24 cellular contexts compared by ENCODE assay signal in genomic region chr14:75531256-75531655, GRCh38. TPM values are rescaled to one million over a fixed set of nuclear protein-coding genes. Genes with fewer than 3 reads are reported as not detected.
DNase-seq lines count a peak whose midpoint lies in the region; ATAC-seq and TF ChIP-seq lines count a peak whose summit lies in the region.
"Had no signal": no experiment of that assay in that cellular context is flagged by ENCODE, and none has a peak within 500 bp of the region (broad histone marks: within the 10 kb centered on the region; RNA-seq: fewer than 3 reads in every experiment).

No MANE protein-coding gene starts in this region.

- H3K27ac ChIP-seq in ACC112 (ENCODE audit: low read depth, low read length) (peak overlapping the region; percentile 81), GM23248 (no peak overlapping the region)
- no peak overlapping the region for H3K27ac ChIP-seq in CD4-positive, alpha-beta T cell (ENCODE audit: low read depth, low read length)
- H3K27ac ChIP-seq: heart left ventricle, psoas muscle, spleen, suprapubic skin had no signal

- H4K20me1 ChIP-seq in GM23248 (ENCODE audit: insufficient read depth), result no peaks in the 10 kb centered on the region

- H3K79me2 ChIP-seq in ACC112 (ENCODE audit: control insufficient read depth, insufficient read depth, low read length, unreplicated experiment), result no peaks in the 10 kb centered on the region
- no peaks in the 10 kb centered on the region for H3K79me2 ChIP-seq in GM23248 (ENCODE audit: insufficient read depth)

- H3K27me3 ChIP-seq in ACC112 (ENCODE audit: insufficient read depth, low read length) (no peaks in the 10 kb centered on the region), GM23248 (replicated peaks; ENCODE audit: insufficient read depth) (no peaks in the 10 kb centered on the region)
- H3K27me3 ChIP-seq in CD4-positive, alpha-beta T cell (ENCODE audit: control insufficient read depth, insufficient read depth, low read length), result no peaks in the 10 kb centered on the region
- H3K27me3 ChIP-seq: heart left ventricle, spleen, suprapubic skin had no signal

- in situ Hi-C loops in GM23248 (cut with MboI), result no loop called here

- POLR2A ChIA-PET in CD4-positive, alpha-beta T cell (lab: Charles Lee), result interaction anchor here (1.1 to 1.3 kb wide), 2 partner anchors 9 to 11 kb away, joined by 3 to 6 read pairs; partner anchors contain the start of gene BATF
- POLR2A ChIA-PET in T-cell (lab: Charles Lee), result no interaction called here

- H3K9me3 Mint-ChIP-seq in CD4-positive, alpha-beta T cell, result no peaks in the 10 kb centered on the region
- H3K9me3 Mint-ChIP-seq in T-cell (no peaks in the 10 kb centered on the region), memory B cell (no peaks in the 10 kb centered on the region)
- H3K9me3 Mint-ChIP-seq: nephron had no signal

- peak overlapping the region; percentile 89 for H3K27ac Mint-ChIP-seq in CD4-positive, alpha-beta T cell
- H3K27ac Mint-ChIP-seq in T-cell, result peak overlapping the region; percentile 47 to 68
- H3K27ac Mint-ChIP-seq in memory B cell, result peak overlapping the region; percentile 36
- H3K27ac Mint-ChIP-seq: nephron had no signal

- no peak overlapping the region for H3K9ac ChIP-seq in GM23248
- H3K9ac ChIP-seq: SK-N-SH had no signal

- TF ChIP-seq CTCF in CD4-positive, alpha-beta T cell (IDR thresholded peaks at IDR 0.05), result no peak

- H3K4me2 ChIP-seq in GM23248 (ENCODE audit: unreplicated experiment), result no peak overlapping the region
- H3K4me2 ChIP-seq: SK-N-SH had no signal

- no peaks in the 10 kb centered on the region for H3K9me2 ChIP-seq in GM23248 (ENCODE audit: insufficient read depth)
- H3K9me2 ChIP-seq: SK-N-SH had no signal

- peaks cover 16% of the 10 kb centered on the region; the same call in 1 of the 2 replicates for H3F3A ChIP-seq in GM23248 (ENCODE audit: insufficient read depth)

- CTCF ChIA-PET in CD4-positive, alpha-beta T cell (lab: Charles Lee), result interaction anchor here (1.5 to 1.8 kb wide), 2 partner anchors 8 to 42 kb away, joined by 3 to 4 read pairs; no protein-coding TSS in a partner anchor
- CTCF ChIA-PET in T-cell (lab: Charles Lee), result interaction anchor here in 1 of 2 donors (0.9 to 1.4 kb wide), 2 partner anchors 12 to 35 kb away, joined by 3 to 5 read pairs; no protein-coding TSS in a partner anchor

- no peak overlapping the region; the same call in 1 of the 2 replicates for H3K4me3 ChIP-seq in ACC112 (ENCODE audit: low read depth, low read length)
- no peak overlapping the region for H3K4me3 ChIP-seq in GM23248
- H3K4me3 ChIP-seq: heart left ventricle, lung, psoas muscle, spleen, suprapubic skin had no signal

- no peak for ATAC-seq in CD4-positive, alpha-beta T cell (ENCODE audit: poor library complexity)
- ATAC-seq in T-cell (replicated peaks in 1 of 4), result no peak
- ATAC-seq in memory B cell (ENCODE audit: low read depth), result no peak
- ATAC-seq in SK-N-SH treated with all-trans-retinoic acid at 6 μM for 48 hours, result no peak
- ATAC-seq: heart left ventricle, psoas muscle had no signal

- H3K36me3 ChIP-seq in ACC112 (ENCODE audit: insufficient read depth, low read length) (no peaks in the 10 kb centered on the region), GM23248 (ENCODE audit: low read depth) (no peaks in the 10 kb centered on the region)
- H3K36me3 ChIP-seq: suprapubic skin had no signal

- peaks cover 88% of the 10 kb centered on the region for H3K36me3 Mint-ChIP-seq in CD4-positive, alpha-beta T cell (ENCODE audit: low read depth)
- H3K36me3 Mint-ChIP-seq in T-cell, result peaks cover 54% of the 10 kb centered on the region
- H3K36me3 Mint-ChIP-seq in memory B cell, result peaks cover 22% of the 10 kb centered on the region

- H3K9me3 ChIP-seq in CD4-positive, alpha-beta T cell (ENCODE audit: control insufficient read depth, low read length), result no peaks in the 10 kb centered on the region
- H3K9me3 ChIP-seq in GM23248 (ENCODE audit: low read depth), result no peaks in the 10 kb centered on the region
- H3K9me3 ChIP-seq: heart left ventricle, psoas muscle, SK-N-SH, spleen, suprapubic skin had no signal

- no peak for DNase-seq in CD4-positive, alpha-beta T cell
- DNase-seq in T-cell (no peak), memory B cell (ENCODE audit: low spot score in 2 of 2) (no peak), mucosa of gallbladder (ENCODE audit: low spot score) (no peak), GM23248 (no peak)
- DNase-seq: activated CD4-positive, alpha-beta T cell treated with anti-CD3 and anti-CD28 coated beads, Interleukin-2, amount 50 U/mL, for 48 hours; activated gamma-delta T cell; aorta; DMS153; GF-D8; heart left ventricle; NCI-H1417; NCI-H2171 treated with DMSO at 0.1 percent for 48 hours; psoas muscle; SK-N-SH; spleen; stimulated activated CD8-positive, alpha-beta memory T cell treated with anti-CD3 and anti-CD28 coated beads, Interleukin-4, amount 100 ng/mL, for 48 hours had no signal

- H3K4me1 ChIP-seq in ACC112 (ENCODE audit: control insufficient read depth, insufficient read depth, low read length, unreplicated experiment), result peaks cover 39% of the 10 kb centered on the region
- peaks cover 9% of the 10 kb centered on the region for H3K4me1 ChIP-seq in GM23248 (ENCODE audit: insufficient read depth)

- 96 to 99% methylated on average over 3 of the region's 3 CpGs for WGBS in GM23248 (ENCODE audit: low coverage in 1 of 2, low lambda C conversion rate in 2 of 2, missing lambda C conversion rate in 2 of 2), 2 experiments

- H3K4me1 Mint-ChIP-seq in CD4-positive, alpha-beta T cell (ENCODE audit: low read depth), result peaks cover 72% of the 10 kb centered on the region
- peaks cover 60 to 72% (median 69%) of the 10 kb centered on the region in 3 donors for H3K4me1 Mint-ChIP-seq in T-cell
- H3K4me1 Mint-ChIP-seq in memory B cell, result peaks cover 32% of the 10 kb centered on the region
- H3K4me1 Mint-ChIP-seq: nephron had no signal

- no peak overlapping the region for H3K4me3 Mint-ChIP-seq in CD4-positive, alpha-beta T cell
- H3K4me3 Mint-ChIP-seq in T-cell (no peak overlapping the region), memory B cell (no peak overlapping the region)
- H3K4me3 Mint-ChIP-seq: nephron had no signal

- intact Hi-C loops in CD4-positive, alpha-beta T cell (cut with DNase I, micrococcal nuclease), result no loop called here

- peak overlapping the region; percentile 92 for H2AFZ ChIP-seq in ACC112 (ENCODE audit: low read length, unreplicated experiment)
- no peak overlapping the region for H2AFZ ChIP-seq in GM23248

- H3K27me3 Mint-ChIP-seq in CD4-positive, alpha-beta T cell, result no peaks in the 10 kb centered on the region
- H3K27me3 Mint-ChIP-seq in T-cell (no peaks in the 10 kb centered on the region), memory B cell (no peaks in the 10 kb centered on the region)

TF ChIP-seq in SK-N-SH treated with all-trans-retinoic acid at 6 μM for 48 hours, 23 proteins besides CTCF, POLR2A, EP300 and RAD21:
- TF ChIP-seq TCF4 (CRISPR knock-in tag; IDR thresholded peaks at IDR 0.05; ENCODE audit: borderline replicate concordance) (no peak), PPARA (CRISPR knock-in tag; IDR thresholded peaks at IDR 0.05; ENCODE audit: borderline replicate concordance) (no peak), ZFP30 (CRISPR knock-in tag; IDR thresholded peaks at IDR 0.05) (no peak), ZNF8 (CRISPR knock-in tag; IDR thresholded peaks at IDR 0.05) (no peak), ZNF565 (CRISPR knock-in tag; conservative IDR thresholded peaks at IDR 0.05; ENCODE audit: low read depth) (no peak), RARB (CRISPR knock-in tag; IDR thresholded peaks at IDR 0.05) (no peak)

RNA-seq across cellular contexts. Expression of gene BATF, which starts 9.0 kb away (rescaled TPM):
- total RNA-seq in CD4-positive, alpha-beta T cell, result 1 to 10 TPM; 6.7 to 7.8 TPM
- total RNA-seq in T-cell, result 10 to 100 TPM; 12.0 to 22.4 (median 19.2) TPM
- total RNA-seq in mucosa of gallbladder, result 5.7 TPM
- not detected in 2 replicates for total RNA-seq in GM23248 (2014; rRNA removed; shearing (Covaris generic))
- polyA plus RNA-seq in GM23248 (2016; fragmentation: Nextera tagmentation; extraction: Ambion mirVana), result 0.56 TPM in 1 of 2 replicates, not detected in the other
- total RNA-seq: chondrocyte had no signal
- polyA plus RNA-seq: BJ, SK-N-SH had no signal

RNA-seq across cellular contexts. Expression of gene FLVCR2, which starts 47.2 kb away (rescaled TPM):
- total RNA-seq in CD4-positive, alpha-beta T cell, result 1 to 10 TPM in 1 of 2 experiments, under 1 TPM in 1; 0.71 to 2.3 TPM
- total RNA-seq in T-cell, result 1 to 10 TPM; 1.1 to 7.1 (median 3.1) TPM
- 8.7 TPM for total RNA-seq in mucosa of gallbladder
- not detected in 2 replicates for total RNA-seq in GM23248 (2014; rRNA removed; shearing (Covaris generic))
- polyA plus RNA-seq in GM23248 (2016; fragmentation: Nextera tagmentation; extraction: Ambion mirVana), result 0.33 TPM in 1 of 2 replicates, not detected in the other

Comparison
In these comparisons a context has a peak if more than half of its experiments do, and no peak if none do; other contexts are left out.
1. H3K27ac Mint-ChIP-seq: peak in every context shown above with its lines; median percentile 89 in CD4-positive, alpha-beta T cell; 58 in T-cell; 36 in memory B cell.